In the genomic region with DNA sequence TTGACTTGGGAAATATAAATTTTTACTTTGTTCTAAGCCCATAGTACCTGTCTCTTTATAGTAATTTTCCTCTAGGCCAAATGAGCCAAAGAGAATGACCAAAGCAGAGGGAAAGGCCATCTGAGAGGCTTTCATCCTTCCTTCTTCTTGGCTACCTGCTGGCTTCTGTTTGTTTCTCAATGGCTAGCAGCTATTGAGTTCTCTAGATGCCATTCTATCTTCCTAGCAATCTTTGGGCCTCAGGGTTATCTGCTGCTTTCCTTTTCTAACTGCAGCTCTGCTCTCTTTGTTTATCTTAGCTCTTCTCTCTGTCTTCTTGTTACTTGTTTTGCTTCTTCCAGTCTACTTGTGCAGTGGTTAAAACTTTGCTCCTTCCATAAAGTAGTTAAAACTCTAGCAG, we compare ENCODE assay signal across 28 cellular contexts.
"Had no signal": no experiment of that assay in that cellular context is flagged by ENCODE, and none has a peak within 500 bp of the region (broad histone marks: within the 10 kb centered on the region; RNA-seq: fewer than 3 reads in every experiment).

No MANE protein-coding gene starts in this region.

- H3K9me3 Mint-ChIP-seq: activated T-helper 17 cell treated with anti-CD3 and anti-CD28 coated beads, Interleukin-2, amount 50 U/mL, for 72 hours had no signal

- H3K36me3 ChIP-seq: brain microvascular endothelial cell, cardiac muscle cell, Peyer's patch, SJCRH30 had no signal

- H3K9me3 ChIP-seq: Peyer's patch, SJCRH30, SK-N-SH had no signal

- H3K27me3 ChIP-seq: brain microvascular endothelial cell, cardiac muscle cell, Peyer's patch, SJCRH30 had no signal

- H3K4me1 Mint-ChIP-seq: activated B cell treated with CpG ODN at 0.5 μM for 24 hours; activated CD4-positive, alpha-beta T cell treated with anti-CD3 and anti-CD28 coated beads, Interleukin-2, amount 10 ng/mL, durations not matched to agents 24 days and 14 days; activated CD8-positive, alpha-beta memory T cell treated with anti-CD3 and anti-CD28 coated beads, Interleukin-2, amount 10 ng/mL, durations not matched to agents 7 days and 5 days; activated T-helper 17 cell treated with anti-CD3 and anti-CD28 coated beads, Interleukin-2, amount 50 U/mL, for 72 hours had no signal

- H3K4me3 ChIP-seq: cardiac muscle cell, Peyer's patch, SJCRH30 had no signal

- H3K4me3 Mint-ChIP-seq: activated B cell treated with CpG ODN at 0.5 μM for 24 hours; activated CD4-positive, alpha-beta T cell treated with anti-CD3 and anti-CD28 coated beads, Interleukin-2, amount 10 ng/mL, durations not matched to agents 24 days and 14 days; activated CD8-positive, alpha-beta memory T cell treated with anti-CD3 and anti-CD28 coated beads, Interleukin-2, amount 10 ng/mL, durations not matched to agents 7 days and 5 days; activated naive CD4-positive, alpha-beta T cell treated with anti-CD3 and anti-CD28 coated beads for 36 hours; activated naive CD8-positive, alpha-beta T cell; activated T-helper 17 cell treated with anti-CD3 and anti-CD28 coated beads, Interleukin-2, amount 50 U/mL, for 72 hours had no signal

- H3K36me3 Mint-ChIP-seq: activated CD8-positive, alpha-beta memory T cell treated with anti-CD3 and anti-CD28 coated beads, Interleukin-2, amount 10 ng/mL, durations not matched to agents 7 days and 5 days; activated naive CD8-positive, alpha-beta T cell had no signal

- H3K27ac ChIP-seq: brain microvascular endothelial cell, cardiac muscle cell, KMS-11, Peyer's patch, RWPE1, SJCRH30 had no signal

- H3K4me2 ChIP-seq: KMS-11, SK-N-SH had no signal

- H3K4me1 ChIP-seq: Peyer's patch, SJCRH30 had no signal

- H3K9ac ChIP-seq: KMS-11, SK-N-SH had no signal

- H3K27me3 Mint-ChIP-seq: activated B cell treated with CpG ODN at 0.5 μM for 24 hours; activated CD4-positive, alpha-beta T cell treated with anti-CD3 and anti-CD28 coated beads, Interleukin-2, amount 10 ng/mL, durations not matched to agents 24 days and 14 days; activated CD8-positive, alpha-beta memory T cell treated with anti-CD3 and anti-CD28 coated beads, Interleukin-2, amount 10 ng/mL, durations not matched to agents 7 days and 5 days; activated naive CD8-positive, alpha-beta T cell; activated T-helper 17 cell treated with anti-CD3 and anti-CD28 coated beads, Interleukin-2, amount 50 U/mL, for 72 hours had no signal

- H3K27ac Mint-ChIP-seq: activated B cell treated with CpG ODN at 0.5 μM for 24 hours; activated CD4-positive, alpha-beta T cell treated with anti-CD3 and anti-CD28 coated beads, Interleukin-2, amount 10 ng/mL, durations not matched to agents 24 days and 14 days; activated CD8-positive, alpha-beta memory T cell treated with anti-CD3 and anti-CD28 coated beads, Interleukin-2, amount 10 ng/mL, durations not matched to agents 7 days and 5 days; activated naive CD4-positive, alpha-beta T cell treated with anti-CD3 and anti-CD28 coated beads for 36 hours; activated naive CD8-positive, alpha-beta T cell; activated T-helper 17 cell treated with anti-CD3 and anti-CD28 coated beads, Interleukin-2, amount 50 U/mL, for 72 hours had no signal

- DNase-seq: activated B cell treated with CpG ODN at 0.5 μM for 24 hours; activated CD4-positive, alpha-beta T cell treated with anti-CD3 and anti-CD28 coated beads for 1 hour; activated CD4-positive, alpha-beta T cell treated with anti-CD3 and anti-CD28 coated beads, Interleukin-2, amount 10 ng/mL, durations not matched to agents 24 days and 14 days; activated CD4-positive, alpha-beta T cell treated with anti-CD3 and anti-CD28 coated beads, Interleukin-2, amount 50 U/mL, for 48 hours; activated CD8-positive, alpha-beta memory T cell treated with anti-CD3 and anti-CD28 coated beads, Interleukin-2, amount 10 ng/mL, durations not matched to agents 7 days and 5 days; activated gamma-delta T cell; activated naive CD4-positive, alpha-beta T cell treated with anti-CD3 and anti-CD28 coated beads for 36 hours; activated T-cell treated with anti-CD3 and anti-CD28 coated beads, Interleukin-2, amount 50 U/mL, for 48 hours; brain microvascular endothelial cell; MV-4-11; NCI-H1092 treated with DMSO at 0.1 percent for 48 hours; NCI-H1417 treated with DMSO at 0.1 percent for 48 hours; NCI-H1694 treated with DMSO at 0.1 percent for 48 hours; NCI-H2029 treated with DMSO at 0.1 percent for 48 hours; NCI-H345; NCI-H510A; NCI-H526 treated with DMSO at 0.1 percent for 48 hours; NK-92 treated with Interleukin-12 subunit alpha and Interleukin-12 subunit beta, amount 100 ng/mL, for 24 hours; Peyer's patch; Right ventricle myocardium superior; SJCRH30; SK-N-SH; SW 1271 had no signal

- ATAC-seq: activated CD8-positive, alpha-beta memory T cell treated with anti-CD3 and anti-CD28 coated beads, Interleukin-2, amount 10 ng/mL, durations not matched to agents 7 days and 5 days; activated T-helper 17 cell treated with anti-CD3 and anti-CD28 coated beads, Interleukin-2, amount 50 U/mL, for 72 hours had no signal
